ENCODE assay signal across 16 cellular contexts in genomic region chr2:96122391-96122790, GRCh38. TPM values are rescaled to one million over a fixed set of nuclear protein-coding genes. Genes with fewer than 3 reads are reported as not detected.
DNase-seq lines count a peak whose midpoint lies in the region; ATAC-seq, FAIRE-seq and TF ChIP-seq lines count a peak whose summit lies in the region.
"Had no signal": no experiment of that assay in that cellular context is flagged by ENCODE, and none has a peak within 500 bp of the region (broad histone marks: within the 10 kb centered on the region; RNA-seq: fewer than 3 reads in every experiment).

No MANE protein-coding gene starts in this region.

- H3K79me2 ChIP-seq in K562 (ENCODE audit: control insufficient read depth, insufficient read depth, low read length), result no peaks in the 10 kb centered on the region

- H3K9me3 ChIP-seq in K562 (replicated peaks; ENCODE audit: control insufficient read depth, insufficient read depth, low read depth, low read length) (no peaks in the 10 kb centered on the region), vagina (no peaks in the 10 kb centered on the region)
- H3K9me3 ChIP-seq: BLaER1 treated with 17β-estradiol and CSF1 and Interleukin-3, amounts not matched to agents 10 nM and 100 nM had no signal

- in situ Hi-C loops in K562 (cut with MboI), result no loop called here

- intact Hi-C loops in left ventricle myocardium superior (cut with micrococcal nuclease) (no loop called here), left cardiac atrium (cut with DNase I) (no loop called here), K562 (cut with micrococcal nuclease) (no loop called here), vagina (cut with DNase I) (loop anchor here (5.0 kb wide), 1 partner anchor 390 kb away; no protein-coding TSS in a partner anchor)

- H3K36me3 ChIP-seq in K562 (ENCODE audit: control insufficient read depth, insufficient read depth, low read length), result no peaks in the 10 kb centered on the region
- no peaks in the 10 kb centered on the region for H3K36me3 ChIP-seq in vagina
- H3K36me3 ChIP-seq: BLaER1 treated with 17β-estradiol and CSF1 and Interleukin-3, amounts not matched to agents 10 nM and 100 nM had no signal

- BruUV-seq in K562 (replicated peaks; lab: Mats Ljungman, UMichigan), result no TSS peak

- TF ChIP-seq POLR2A in GM12892 (IDR thresholded peaks at IDR 0.05; ENCODE audit: low read depth, low read length) (peak; percentile 56; the same call in 1 of the 2 replicates), K562 (conservative IDR thresholded peaks at IDR 0.05) (no peak), vagina (IDR thresholded peaks at IDR 0.05) (no peak)

- H3K9ac ChIP-seq in K562 (ENCODE audit: insufficient read depth in 1 of 2, low read depth in 2 of 2, low read length in 2 of 2), result no peak overlapping the region
- H3K9ac ChIP-seq: BLaER1 treated with 17β-estradiol and CSF1 and Interleukin-3, amounts not matched to agents 10 nM and 100 nM had no signal

- H3K4me2 ChIP-seq in K562 (ENCODE audit: insufficient read depth, low read length), result no peak overlapping the region

- H3K9me1 ChIP-seq in K562 (ENCODE audit: control insufficient read depth, insufficient read depth, low read length), result no peaks in the 10 kb centered on the region

- peaks cover 0 to 15% of the 10 kb centered on the region in 2 experiments; a peak in 3 of 5 replicates for H3K4me1 ChIP-seq in K562 (replicated peaks in 1 of 2; ENCODE audit: control insufficient read depth in 2 of 2, insufficient read depth in 2 of 2, low read length in 2 of 2)
- H3K4me1 ChIP-seq in vagina, result peaks cover 3% of the 10 kb centered on the region

- no peak for TF ChIP-seq CTCF in K562 (IDR thresholded peaks at IDR 0.05 in 2 of 3, conservative IDR thresholded peaks at IDR 0.05 in 1 of 3; ENCODE audit: insufficient read depth in 2 of 3, low read depth in 1 of 3, low read length in 3 of 3)
- TF ChIP-seq CTCF in vagina (IDR thresholded peaks at IDR 0.05), result no peak

- no peak for ATAC-seq in left ventricle myocardium superior
- no peak for ATAC-seq in left cardiac atrium
- ATAC-seq in K562, result no peak
- no peak for ATAC-seq in HG02970 (IDR thresholded peaks at IDR 0.05; ENCODE audit: low FRiP score, unreplicated experiment)

- H4K20me1 ChIP-seq in K562 (replicated peaks; ENCODE audit: control insufficient read depth, insufficient read depth, low read length), result peaks cover 17% of the 10 kb centered on the region
- H4K20me1 ChIP-seq: BLaER1 treated with 17β-estradiol and CSF1 and Interleukin-3, amounts not matched to agents 10 nM and 100 nM had no signal

- peak; percentile 13 for DNase-seq in left ventricle myocardium superior
- DNase-seq in left cardiac atrium, result no peak
- no peak for DNase-seq in GM12892 (ENCODE audit: insufficient read length)
- no peak for DNase-seq in K562 (ENCODE audit: extremely low read depth in 1 of 4, low spot score in 3 of 4)
- no peak for DNase-seq in activated CD4-positive, CD25-positive, alpha-beta regulatory T cell treated with anti-CD3 and anti-CD28 coated beads, Interleukin-2, amount 50 U/mL, for 72 hours
- no peak for DNase-seq in vagina (ENCODE audit: extremely low spot score in 2 of 2)
- DNase-seq: ACHN; CD4-positive, CD25-positive, alpha-beta regulatory T cell; GOT3; H9 had no signal

- 3% methylated on average over 5 of the region's 5 CpGs for WGBS in K562 (ENCODE audit: insufficient coverage, low coverage, missing lambda C conversion rate)

- H3K4me3 ChIP-seq in K562, result no peak overlapping the region
- no peak overlapping the region for H3K4me3 ChIP-seq in vagina
- H3K4me3 ChIP-seq: BLaER1 treated with 17β-estradiol and CSF1 and Interleukin-3, amounts not matched to agents 10 nM and 100 nM had no signal

- no peak for TF ChIP-seq RAD21 in K562 (CRISPR knock-in tag; conservative IDR thresholded peaks at IDR 0.05 in 1 of 2, IDR thresholded peaks at IDR 0.05 in 1 of 2)

- H3K27ac ChIP-seq in K562 (ENCODE audit: extremely low read depth, low read depth, low read length) (no peak overlapping the region), vagina (no peak overlapping the region)
- H3K27ac ChIP-seq: BLaER1 treated with 17β-estradiol and CSF1 and Interleukin-3, amounts not matched to agents 10 nM and 100 nM had no signal

- FAIRE-seq in GM12892 (lab: Jason Lieb, UNC) (no peak), K562 (lab: Jason Lieb, UNC) (no peak)
- FAIRE-seq: GM19239 had no signal

- CTCF ChIA-PET in K562 (lab: Yijun Ruan, JAX; ENCODE audit: low intra/inter-chr PET ratio), result no interaction called here

- POLR2A ChIA-PET in K562 (lab: Yijun Ruan, JAX), result no interaction called here

- peaks cover 29 to 90% of the 10 kb centered on the region in 2 experiments; a peak in 4 of 5 replicates for H3K27me3 ChIP-seq in K562 (ENCODE audit: control insufficient read depth in 2 of 2, insufficient read depth in 2 of 2, low read length in 2 of 2)
- H3K27me3 ChIP-seq in vagina, result no peaks in the 10 kb centered on the region

- TF ChIP-seq EP300 in K562 (IDR thresholded peaks at IDR 0.05; ENCODE audit: low read length), result no peak

- H2AFZ ChIP-seq in K562 (ENCODE audit: low read depth, low read length), result no peak overlapping the region

TF ChIP-seq in K562, 482 proteins besides CTCF, POLR2A, EP300 and RAD21 (continues in another document):
- no peak for TF ChIP-seq POLR2AphosphoS5 (IDR thresholded peaks at IDR 0.05; ENCODE audit: control insufficient read depth, insufficient read depth, low read depth, low read length)
- no peak for TF ChIP-seq ESRRB (CRISPR knock-in tag; IDR thresholded peaks at IDR 0.05; ENCODE audit: borderline replicate concordance)

RNA-seq across cellular contexts. Expression of gene ADRA2B, which starts 6.0 kb away (rescaled TPM):
- total RNA-seq in left ventricle myocardium superior, result 5.0 TPM
- total RNA-seq in left cardiac atrium, result 1 to 10 TPM; 1.6 to 2.3 TPM
- polyA plus RNA-seq in GM12892 (2012; ENCODE audit: missing spikeins), result not detected
- total RNA-seq in K562 (2011; cell fraction: chromatin; rRNA removed; ENCODE audit: low replicate concordance), result 0.07 and 0.11 TPM in 2 replicates
- total RNA-seq in K562 (2011; cell fraction: nucleolus; rRNA removed), result 0.13 and 0.17 TPM in 2 replicates
- total RNA-seq in K562 (2011; cell fraction: nucleoplasm; rRNA removed), result not detected in 2 replicates
- total RNA-seq in K562 (2014; rRNA removed), result not detected in 2 replicates
- not detected in 2 replicates for total RNA-seq in K562 (2014; rRNA removed; fragmentation: Illumina TruSeq; extraction: Trizol)
- not detected in 2 replicates for total RNA-seq in K562 (2015; rRNA removed; fragmentation: Illumina TruSeq; extraction: Trizol)
- total RNA-seq in K562 (2021), result not detected in 2 replicates
- polyA plus RNA-seq in K562 (2011; rRNA removed), result not detected in 2 replicates
- polyA plus RNA-seq in K562 (2011; cell fraction: cytosol; rRNA removed), result 0.04 TPM in 1 of 2 replicates, not detected in the other
- 0.14 and 0.27 TPM in 2 replicates for polyA plus RNA-seq in K562 (2011; cell fraction: nucleus; rRNA removed)
- 0.03 TPM in 1 of 2 replicates, not detected in the other for polyA plus RNA-seq in K562 (2012)
- not detected in 2 replicates for polyA plus RNA-seq in K562 (2014; fragmentation: Illumina TruSeq; extraction: Trizol)
- polyA plus RNA-seq in K562 (2014; fragmentation: Nextera tagmentation; extraction: Ambion mirVana), result not detected
- polyA plus RNA-seq in K562 (2014; rRNA removed), result not detected in 2 replicates
- not detected in 2 replicates for polyA minus RNA-seq in K562 (2011; rRNA and poly(A)+ RNA removed)
- polyA minus RNA-seq in K562 (2011; cell fraction: cytosol; rRNA and poly(A)+ RNA removed), result not detected in 2 replicates
- not detected in 2 replicates for polyA minus RNA-seq in K562 (2011; cell fraction: nucleus; rRNA and poly(A)+ RNA removed)
- total RNA-seq in vagina, result 0.49 TPM
- total RNA-seq: A172, G401 had no signal
- polyA plus RNA-seq: CD4-positive, CD25-positive, alpha-beta regulatory T cell; IgD-negative memory B cell had no signal

RNA-seq across cellular contexts. Expression of gene ASTL, which starts 15.9 kb away (rescaled TPM):
- total RNA-seq in left ventricle myocardium superior, result not detected
- not detected for total RNA-seq in left cardiac atrium
- polyA plus RNA-seq in GM12892 (2012; ENCODE audit: missing spikeins), result 1.3 TPM
- not detected in 2 replicates for total RNA-seq in K562 (2011; cell fraction: chromatin; rRNA removed; ENCODE audit: low replicate concordance)
- not detected in 2 replicates for total RNA-seq in K562 (2011; cell fraction: nucleolus; rRNA removed)
- not detected in 2 replicates for total RNA-seq in K562 (2011; cell fraction: nucleoplasm; rRNA removed)
- not detected in 2 replicates for total RNA-seq in K562 (2014; rRNA removed)
- total RNA-seq in K562 (2014; rRNA removed; fragmentation: Illumina TruSeq; extraction: Trizol), result not detected in 2 replicates
- not detected in 2 replicates for total RNA-seq in K562 (2015; rRNA removed; fragmentation: Illumina TruSeq; extraction: Trizol)
- not detected in 2 replicates for total RNA-seq in K562 (2021)
- not detected in 2 replicates for polyA plus RNA-seq in K562 (2011; rRNA removed)
- not detected in 2 replicates for polyA plus RNA-seq in K562 (2011; cell fraction: cytosol; rRNA removed)
- polyA plus RNA-seq in K562 (2011; cell fraction: nucleus; rRNA removed), result not detected in 2 replicates
- polyA plus RNA-seq in K562 (2012), result not detected in 2 replicates
- not detected in 2 replicates for polyA plus RNA-seq in K562 (2014; fragmentation: Illumina TruSeq; extraction: Trizol)
- not detected for polyA plus RNA-seq in K562 (2014; fragmentation: Nextera tagmentation; extraction: Ambion mirVana)
- polyA plus RNA-seq in K562 (2014; rRNA removed), result not detected in 2 replicates
- not detected in 2 replicates for polyA minus RNA-seq in K562 (2011; rRNA and poly(A)+ RNA removed)
- polyA minus RNA-seq in K562 (2011; cell fraction: cytosol; rRNA and poly(A)+ RNA removed), result not detected in 2 replicates
- not detected in 2 replicates for polyA minus RNA-seq in K562 (2011; cell fraction: nucleus; rRNA and poly(A)+ RNA removed)
- not detected for total RNA-seq in vagina
- total RNA-seq: A172 had no signal
- polyA plus RNA-seq: IgD-negative memory B cell had no signal

RNA-seq across cellular contexts. Expression of gene DUSP2, which starts 22.8 kb away (rescaled TPM):
- total RNA-seq in left ventricle myocardium superior (1.9 TPM), left cardiac atrium (1 to 10 TPM; 1.6 to 2.4 TPM), K562 (2014; rRNA removed) (not detected in 2 replicates), K562 (2014; rRNA removed; fragmentation: Illumina TruSeq; extraction: Trizol) (not detected in 2 replicates), K562 (2015; rRNA removed; fragmentation: Illumina TruSeq; extraction: Trizol) (not detected in 2 replicates), K562 (2021) (0.18 and 0.42 TPM in 2 replicates), vagina (14.0 TPM)
- polyA plus RNA-seq in GM12892 (2012; ENCODE audit: missing spikeins), result 160 TPM
- total RNA-seq in K562 (2011; cell fraction: chromatin; rRNA removed; ENCODE audit: low replicate concordance), result 0.16 TPM in 1 of 2 replicates, not detected in the other
- 0.33 TPM in 1 of 2 replicates, not detected in the other for total RNA-seq in K562 (2011; cell fraction: nucleolus; rRNA removed)
- not detected in 2 replicates for total RNA-seq in K562 (2011; cell fraction: nucleoplasm; rRNA removed)
- polyA plus RNA-seq in K562 (2011; rRNA removed) (0.04 TPM in 1 of 2 replicates, not detected in the other), K562 (2014; fragmentation: Illumina TruSeq; extraction: Trizol) (not detected in 2 replicates), K562 (2014; fragmentation: Nextera tagmentation; extraction: Ambion mirVana) (not detected), K562 (2014; rRNA removed) (not detected in 2 replicates)
- polyA plus RNA-seq in K562 (2011; cell fraction: cytosol; rRNA removed), result 0.06 and 0.07 TPM in 2 replicates
- 0.14 and 0.64 TPM in 2 replicates for polyA plus RNA-seq in K562 (2011; cell fraction: nucleus; rRNA removed)
- polyA plus RNA-seq in K562 (2012), result 0.08 TPM in 1 of 2 replicates, not detected in the other
- not detected in 2 replicates for polyA minus RNA-seq in K562 (2011; rRNA and poly(A)+ RNA removed)
- polyA minus RNA-seq in K562 (2011; cell fraction: cytosol; rRNA and poly(A)+ RNA removed), result 0.76 and 1.8 TPM in 2 replicates
- 0.40 and 0.89 TPM in 2 replicates for polyA minus RNA-seq in K562 (2011; cell fraction: nucleus; rRNA and poly(A)+ RNA removed)
